Comparison of ENCODE assay signal across 8 cellular contexts in the genomic region with DNA sequence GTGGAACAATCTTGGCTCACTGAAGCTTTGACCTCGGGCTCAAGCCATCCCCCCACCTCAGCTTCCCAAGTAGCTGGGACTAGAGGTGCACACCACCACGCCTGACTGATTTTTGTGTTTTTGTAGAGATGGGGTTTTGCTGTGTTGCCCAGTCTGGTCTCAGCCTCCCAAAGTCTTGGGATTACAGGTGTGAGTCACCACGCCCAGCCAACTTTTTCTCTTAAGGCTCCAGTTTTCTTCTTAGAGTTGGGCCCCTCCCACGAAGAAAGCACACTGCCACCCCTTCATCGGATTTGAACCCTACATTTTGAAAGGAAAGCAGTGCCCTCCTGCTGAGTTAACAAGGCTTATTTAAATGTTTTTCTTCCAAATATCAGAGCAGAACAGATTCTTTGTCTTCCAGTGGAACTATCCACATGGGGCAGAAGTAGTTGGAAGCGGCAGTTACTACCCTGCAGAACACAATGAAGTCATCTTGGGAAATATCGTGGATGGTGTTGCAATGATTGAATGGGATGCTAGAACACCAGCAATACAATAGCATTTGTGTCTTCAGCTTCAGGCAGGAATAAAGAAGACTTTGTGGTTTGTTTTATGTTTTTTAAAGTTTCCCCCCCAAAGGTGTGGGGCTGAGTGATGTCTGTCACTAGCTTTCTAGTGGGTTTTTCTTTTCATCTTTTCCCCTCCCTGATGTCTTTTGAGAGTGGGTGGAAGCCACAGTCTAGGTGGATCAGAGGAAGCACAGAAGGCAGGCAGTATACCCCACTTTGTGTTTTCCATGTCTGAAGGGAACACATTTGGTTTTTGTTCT. TPM values are rescaled to one million over a fixed set of nuclear protein-coding genes. Genes with fewer than 3 reads are reported as not detected.
A peak's percentile ranks its signal among the peaks of the same experiment; 100 is the strongest.
DNase-seq lines count a peak whose midpoint lies in the region; ATAC-seq and TF ChIP-seq lines count a peak whose summit lies in the region.

No MANE protein-coding gene starts in this region.

- H3K4me3 Mint-ChIP-seq in osteocyte (ENCODE audit: unreplicated experiment) = peak overlapping the region; percentile 26

- peaks cover 98% of the 10 kb centered on the region for H3K79me2 ChIP-seq in DND-41 (ENCODE audit: insufficient read depth, low read length)

- H3K4me1 ChIP-seq in DND-41 (ENCODE audit: insufficient read depth, low read length) = peaks cover 42% of the 10 kb centered on the region
- peaks cover 88 to 95% of the 10 kb centered on the region in 2 donors for H3K4me1 ChIP-seq in duodenal mucosa (ENCODE audit: control insufficient read depth in 1 of 2, insufficient read depth in 2 of 2, low read length in 2 of 2)

- peak; percentile 66 for DNase-seq in DND-41
- DNase-seq in SKM-1 treated with dmso at 0.1 percent for 144 hours (lab: John Stamatoyannopoulos, UW; ENCODE audit: unreplicated experiment) = peak; percentile 36
- DNase-seq in osteocyte (ENCODE audit: extremely low spot score, unreplicated experiment) = no peak
- no peak for DNase-seq in NCI-H82 (lab: John Stamatoyannopoulos, UW)
- no peak for DNase-seq in HK-2 (ENCODE audit: unreplicated experiment)

- H3K27me3 ChIP-seq in DND-41 (ENCODE audit: insufficient read depth, low read length, poor library complexity) (no peaks in the 10 kb centered on the region), duodenal mucosa (ENCODE audit: control insufficient read depth in 1 of 2, insufficient read depth in 2 of 2, low read length in 2 of 2) (no peaks in the 10 kb centered on the region)

- no peak overlapping the region for H2AFZ ChIP-seq in DND-41 (ENCODE audit: low read depth, low read length)

- H3K27me3 Mint-ChIP-seq in osteocyte (ENCODE audit: unreplicated experiment) = no peaks in the 10 kb centered on the region

- H3K4me1 Mint-ChIP-seq in osteocyte (ENCODE audit: unreplicated experiment) = peaks cover 99% of the 10 kb centered on the region

- peak overlapping the region; percentile 99 for H3K27ac Mint-ChIP-seq in osteocyte (ENCODE audit: unreplicated experiment)

- H3K9ac ChIP-seq in DND-41 (ENCODE audit: low read depth, low read length) = no peak overlapping the region
- peak overlapping the region; percentile 15 to 27 for H3K9ac ChIP-seq in duodenal mucosa (ENCODE audit: low read depth in 1 of 2, low read length in 2 of 2)

- peak; percentile 99 for ATAC-seq in DND-41 (ENCODE audit: insufficient read depth, low read depth)
- no peak for ATAC-seq in GM21576 (IDR thresholded peaks at IDR 0.05; ENCODE audit: unreplicated experiment)
- ATAC-seq in esophagus mucosa = no peak

- no peaks in the 10 kb centered on the region for H3K9me3 ChIP-seq in DND-41 (ENCODE audit: insufficient read depth, low read length, severe bottlenecking)
- no peaks in the 10 kb centered on the region for H3K9me3 ChIP-seq in duodenal mucosa (ENCODE audit: control insufficient read depth in 1 of 2, low read length in 2 of 2)

- H3K27ac ChIP-seq in DND-41 (ENCODE audit: low read length) (no peak overlapping the region), duodenal mucosa (ENCODE audit: low read depth, low read length) (peak overlapping the region; percentile 54)

- peaks cover 82% of the 10 kb centered on the region for H4K20me1 ChIP-seq in DND-41 (ENCODE audit: insufficient read depth, low read length)

- TF ChIP-seq CTCF in DND-41 (IDR thresholded peaks at IDR 0.05; ENCODE audit: borderline replicate concordance, extremely low read depth, low read length, poor library complexity, severe bottlenecking) (no peak), osteocyte (IDR thresholded peaks at IDR 0.05) (no peak)

- H3K9me3 Mint-ChIP-seq in osteocyte (ENCODE audit: unreplicated experiment) = no peaks in the 10 kb centered on the region

- H3K4me3 ChIP-seq in DND-41 (ENCODE audit: low read depth in 1 of 2, low read length in 2 of 2) = no peak overlapping the region
- no peak overlapping the region for H3K4me3 ChIP-seq in duodenal mucosa (ENCODE audit: low read depth in 1 of 2, low read length in 2 of 2)

- H3K36me3 ChIP-seq in DND-41 (ENCODE audit: insufficient read depth, low read length) = peaks cover 16% of the 10 kb centered on the region
- H3K36me3 ChIP-seq in duodenal mucosa (ENCODE audit: control insufficient read depth in 1 of 2, insufficient read depth in 2 of 2, low read length in 2 of 2) = peaks cover 7 to 28% of the 10 kb centered on the region in 2 donors

- H3K36me3 Mint-ChIP-seq in osteocyte (ENCODE audit: unreplicated experiment) = peaks cover 12% of the 10 kb centered on the region

- H3K4me2 ChIP-seq in DND-41 (ENCODE audit: insufficient read depth, low read length) = no peak overlapping the region; the same call in 1 of the 2 replicates

RNA-seq across cellular contexts. Expression of a gene that starts 8.9 kb away (rescaled TPM):
- total RNA-seq in osteocyte = 525 and 560 TPM in 2 replicates
- total RNA-seq in esophagus mucosa = 455 TPM

RNA-seq across cellular contexts. Expression of a gene that starts 37.4 kb away (rescaled TPM):
- total RNA-seq in osteocyte = 258 and 262 TPM in 2 replicates
- 304 TPM for total RNA-seq in esophagus mucosa

RNA-seq across cellular contexts. Expression of a gene that starts 38.6 kb away (rescaled TPM):
- total RNA-seq in osteocyte (2.1 and 3.1 TPM in 2 replicates), esophagus mucosa (3.4 TPM)

Comparison
In these comparisons a context has a peak if more than half of its experiments do, and no peak if none do; other contexts are left out.
1. DNase-seq: peak in DND-41 (single experiment) and SKM-1 treated with dmso at 0.1 percent for 144 hours (single experiment); none in osteocyte (single experiment), NCI-H82 (single experiment) and HK-2 (single experiment).